ENCODE assay signal across 11 cellular contexts in the genomic region with DNA sequence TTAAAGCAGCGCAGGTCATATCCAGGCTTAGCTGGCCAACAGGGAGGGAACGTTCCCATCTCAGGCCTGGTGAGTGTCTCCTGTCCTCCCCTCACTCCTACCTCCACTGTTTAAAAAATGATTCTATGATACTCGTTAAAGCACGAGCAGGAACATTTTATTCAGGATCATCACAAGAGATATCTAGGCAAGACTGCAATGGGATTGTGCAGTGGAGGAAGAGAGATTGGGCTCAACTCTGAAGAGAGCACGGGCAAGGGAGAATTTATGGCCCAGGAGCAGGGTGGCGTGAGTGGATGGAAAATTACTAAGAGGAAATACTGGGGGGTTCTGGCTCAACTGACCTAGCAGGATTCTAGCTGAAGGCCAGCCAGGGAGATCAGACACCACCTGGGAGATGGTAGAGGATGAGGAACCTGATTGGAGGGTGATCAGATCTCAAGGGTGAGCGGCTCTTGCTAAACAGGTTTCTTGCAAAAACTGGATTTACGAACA. TPM values are rescaled to one million over a fixed set of nuclear protein-coding genes. Genes with fewer than 3 reads are reported as not detected.
A peak's percentile ranks its signal among the peaks of the same experiment; 100 is the strongest.
DNase-seq lines count a peak whose midpoint lies in the region; ATAC-seq and TF ChIP-seq lines count a peak whose summit lies in the region.
"Had no signal": no experiment of that assay in that cellular context is flagged by ENCODE, and none has a peak within 500 bp of the region (broad histone marks: within the 10 kb centered on the region; RNA-seq: fewer than 3 reads in every experiment).

No MANE protein-coding gene starts in this region.

- H3K9ac ChIP-seq in SK-N-SH (no peak overlapping the region), neuronal stem cell (ENCODE audit: low read depth, low read length, poor library complexity) (no peak overlapping the region)
- H3K9ac ChIP-seq: neural progenitor cell had no signal

- no peak overlapping the region for H3K18ac ChIP-seq in neuronal stem cell (ENCODE audit: low read length)

- no peaks in the 10 kb centered on the region for H3K79me1 ChIP-seq in neuronal stem cell (ENCODE audit: low read depth, low read length)

- no peak overlapping the region for H3K23ac ChIP-seq in neuronal stem cell (ENCODE audit: low read depth, low read length, poor library complexity)

- no peaks in the 10 kb centered on the region for H4K20me1 ChIP-seq in SK-N-SH (ENCODE audit: insufficient read depth)

- no peak for DNase-seq in SK-N-SH
- DNase-seq in endothelial cell (ENCODE audit: low spot score): no peak
- no peak for DNase-seq in neuronal stem cell (ENCODE audit: low spot score)
- no peak for DNase-seq in upper lobe of right lung
- no peak for DNase-seq in GM19238 (ENCODE audit: insufficient read length, low spot score)
- no peak for DNase-seq in foreskin melanocyte
- no peak for DNase-seq in NCI-H1048 (lab: John Stamatoyannopoulos, UW)
- DNase-seq: activated CD8-positive, alpha-beta memory T cell treated with anti-CD3 and anti-CD28 coated beads, Interleukin-2, amount 50 U/mL, for 4 hours; NK-92 treated with Interleukin-12 subunit alpha and Interleukin-12 subunit beta, amount 100 ng/mL, for 24 hours had no signal

- H2BK120ac ChIP-seq in neuronal stem cell (ENCODE audit: low read depth, low read length): no peak overlapping the region

- ATAC-seq in SK-N-SH treated with all-trans-retinoic acid at 6 μM for 48 hours (no peak), upper lobe of right lung (no peak)

- no peak overlapping the region for H2BK5ac ChIP-seq in neuronal stem cell (ENCODE audit: low read length)

- POLR2A ChIA-PET in SK-N-SH (lab: Yijun Ruan, JAX): interaction anchor here (1.6 to 1.7 kb wide), 3 partner anchors 13 to 24 kb away, joined by 4 to 9 read pairs (median 8); no protein-coding TSS in a partner anchor

- no peaks in the 10 kb centered on the region for H3K9me3 Mint-ChIP-seq in endothelial cell (ENCODE audit: unreplicated experiment)
- H3K9me3 Mint-ChIP-seq: neural progenitor cell had no signal

- TF ChIP-seq CTCF in SK-N-SH (IDR thresholded peaks at IDR 0.05): no peak
- TF ChIP-seq CTCF in endothelial cell (IDR thresholded peaks at IDR 0.05; ENCODE audit: unreplicated experiment): no peak
- no peak for TF ChIP-seq CTCF in upper lobe of right lung (IDR thresholded peaks at IDR 0.05)

- TF ChIP-seq RAD21 in SK-N-SH (IDR thresholded peaks at IDR 0.05; ENCODE audit: low read length): no peak

- H3K4me1 Mint-ChIP-seq in endothelial cell (ENCODE audit: unreplicated experiment): peaks cover 45% of the 10 kb centered on the region

- H2AFZ ChIP-seq in SK-N-SH (ENCODE audit: low read depth): no peak overlapping the region; the same call in 1 of the 2 replicates
- H2AFZ ChIP-seq in neuronal stem cell (ENCODE audit: low read length): no peak overlapping the region
- H2AFZ ChIP-seq: neural progenitor cell had no signal

- H3K4me3 ChIP-seq in SK-N-SH (ENCODE audit: low read depth in 2 of 2, low read length in 1 of 2) (no peak overlapping the region), neuronal stem cell (ENCODE audit: low read length in 2 of 2) (no peak overlapping the region), upper lobe of right lung (no peak overlapping the region)
- H3K4me3 ChIP-seq: neural progenitor cell had no signal

- peak overlapping the region; percentile 97 for H3K27ac Mint-ChIP-seq in endothelial cell (ENCODE audit: unreplicated experiment)
- H3K27ac Mint-ChIP-seq: neural progenitor cell had no signal

- H3K9me2 ChIP-seq in SK-N-SH: no peaks in the 10 kb centered on the region

- intact Hi-C loops in upper lobe of right lung (cut with DNase I): no loop called here

- H3K4me1 ChIP-seq in SK-N-SH (ENCODE audit: control insufficient read depth in 1 of 2, insufficient read depth in 2 of 2, low read depth in 1 of 2, low read length in 1 of 2): peaks cover 26 to 36% of the 10 kb centered on the region in 2 experiments; a peak in 3 of 4 replicates
- peaks cover 6 to 11% of the 10 kb centered on the region in 2 donors for H3K4me1 ChIP-seq in neuronal stem cell (ENCODE audit: control insufficient read depth in 2 of 2, insufficient read depth in 1 of 2, low read depth in 1 of 2, low read length in 2 of 2)
- H3K4me1 ChIP-seq in upper lobe of right lung: peaks cover 52% of the 10 kb centered on the region
- H3K4me1 ChIP-seq: neural progenitor cell had no signal

- peaks cover 37% of the 10 kb centered on the region for H3F3A ChIP-seq in SK-N-SH (replicated peaks; ENCODE audit: insufficient read depth)

- no peak overlapping the region for H3K4ac ChIP-seq in neuronal stem cell (ENCODE audit: low read length)

- H3K27me3 Mint-ChIP-seq in endothelial cell (ENCODE audit: unreplicated experiment): peaks cover 16% of the 10 kb centered on the region

- H3K14ac ChIP-seq in neuronal stem cell (ENCODE audit: low read length): no peak overlapping the region

- peak overlapping the region; percentile 61 for H2AK5ac ChIP-seq in neuronal stem cell (ENCODE audit: low read depth, low read length)

- CTCF ChIA-PET in SK-N-SH (lab: Yijun Ruan, JAX): interaction anchor here (1.4 to 31.3 kb wide), 5 partner anchors 10 to 117 kb away, joined by 5 to 774 read pairs (median 8); a partner anchor contains a TSS

- TF ChIP-seq EP300 in SK-N-SH (IDR thresholded peaks at IDR 0.05; ENCODE audit: borderline replicate concordance in 1 of 2, low read depth in 1 of 2, low read length in 1 of 2): no peak

- H3K4me2 ChIP-seq in SK-N-SH (peak overlapping the region; percentile 92; the same call in 1 of the 2 replicates), neuronal stem cell (ENCODE audit: insufficient read depth, low read length, poor library complexity, severe bottlenecking) (no peak overlapping the region)
- H3K4me2 ChIP-seq: neural progenitor cell had no signal

- no peak overlapping the region for H4K91ac ChIP-seq in neuronal stem cell (ENCODE audit: low read depth, low read length, poor library complexity)

- H2BK15ac ChIP-seq in neuronal stem cell (ENCODE audit: low read length): no peak overlapping the region

- H4K8ac ChIP-seq in neuronal stem cell (ENCODE audit: low read depth, low read length): no peak overlapping the region

- H3K9me3 ChIP-seq in SK-N-SH (no peaks in the 10 kb centered on the region), neuronal stem cell (replicated peaks in 1 of 2; ENCODE audit: control insufficient read depth in 2 of 2, insufficient read depth in 1 of 2, low read depth in 1 of 2, low read length in 2 of 2) (no peaks in the 10 kb centered on the region), upper lobe of right lung (no peaks in the 10 kb centered on the region)

- WGBS in SK-N-SH (ENCODE audit: low lambda C conversion rate): 97% methylated on average over 8 of the region's 8 CpGs
- no CpG with 5 or more reads among the region's 8 CpGs for WGBS in neuronal stem cell (ENCODE audit: extremely low coverage in 2 of 2, insufficient read length in 2 of 2, insufficient replicate concordance in 1 of 2), 2 donors

- H3K27me3 ChIP-seq in SK-N-SH (ENCODE audit: insufficient read depth): no peaks in the 10 kb centered on the region
- peaks cover 0 to 4% (median 0%) of the 10 kb centered on the region in 3 experiments for H3K27me3 ChIP-seq in neuronal stem cell (ENCODE audit: control insufficient read depth in 3 of 3, insufficient read depth in 3 of 3, low read depth in 1 of 3, low read length in 3 of 3)
- H3K27me3 ChIP-seq in upper lobe of right lung: no peaks in the 10 kb centered on the region
- H3K27me3 ChIP-seq: neural progenitor cell had no signal

- H2BK12ac ChIP-seq in neuronal stem cell (ENCODE audit: low read length): no peak overlapping the region

- H3K79me2 ChIP-seq in SK-N-SH (ENCODE audit: insufficient read depth): no peaks in the 10 kb centered on the region

- H3K4me3 Mint-ChIP-seq in endothelial cell (ENCODE audit: unreplicated experiment): peak overlapping the region; percentile 47
- H3K4me3 Mint-ChIP-seq: neural progenitor cell had no signal

- H3K36me3 ChIP-seq in SK-N-SH (replicated peaks in 1 of 2; ENCODE audit: control insufficient read depth in 1 of 2, insufficient read depth in 2 of 2, low read length in 1 of 2) (no peaks in the 10 kb centered on the region), neuronal stem cell (replicated peaks in 1 of 2; ENCODE audit: control insufficient read depth in 2 of 2, insufficient read depth in 2 of 2, low read length in 2 of 2) (no peaks in the 10 kb centered on the region), upper lobe of right lung (no peaks in the 10 kb centered on the region)
- H3K36me3 ChIP-seq: neural progenitor cell had no signal

- H3K27ac ChIP-seq in SK-N-SH (ENCODE audit: low read depth in 2 of 2, low read length in 1 of 2) (peak overlapping the region in 1 of 2 experiments; percentile 99; a peak in 3 of 4 replicates), neuronal stem cell (replicated peaks; ENCODE audit: low read length) (no peak overlapping the region), upper lobe of right lung (peak overlapping the region; percentile 95)
- H3K27ac ChIP-seq: neural progenitor cell had no signal

- H3K36me3 Mint-ChIP-seq in endothelial cell (ENCODE audit: low read depth, unreplicated experiment): no peaks in the 10 kb centered on the region
- H3K36me3 Mint-ChIP-seq: neural progenitor cell had no signal

TF ChIP-seq in SK-N-SH, 30 proteins besides CTCF, POLR2A, EP300 and RAD21 (continues in another document):
- TF ChIP-seq FOXM1 (IDR thresholded peaks at IDR 0.05; ENCODE audit: low read depth): no peak
- no peak for TF ChIP-seq FOSL2 (IDR thresholded peaks at IDR 0.05; ENCODE audit: borderline replicate concordance, low read depth)
- no peak for TF ChIP-seq GATA2 (CRISPR knock-in tag; IDR thresholded peaks at IDR 0.05)

TF ChIP-seq in SK-N-SH treated with all-trans-retinoic acid at 6 μM for 48 hours, 23 proteins besides CTCF, POLR2A, EP300 and RAD21:
- TF ChIP-seq BACH2 (CRISPR knock-in tag; IDR thresholded peaks at IDR 0.05; ENCODE audit: borderline replicate concordance) (no peak), RARB (CRISPR knock-in tag; IDR thresholded peaks at IDR 0.05) (no peak), ZFP30 (CRISPR knock-in tag; IDR thresholded peaks at IDR 0.05) (no peak), OSR1 (CRISPR knock-in tag; IDR thresholded peaks at IDR 0.05) (no peak), ZFP3 (CRISPR knock-in tag; IDR thresholded peaks at IDR 0.05) (no peak)

RNA-seq across cellular contexts. Expression of a gene that starts 9.0 kb away (rescaled TPM):
- polyA plus RNA-seq in SK-N-SH (2012; rRNA removed): 439 and 824 TPM in 2 replicates
- polyA plus RNA-seq in SK-N-SH (2012; cell fraction: cytosol; rRNA removed): 324 and 487 TPM in 2 replicates
- 369 and 776 TPM in 2 replicates for polyA plus RNA-seq in SK-N-SH (2012; cell fraction: nucleus; rRNA removed)
- total RNA-seq in endothelial cell (ENCODE audit: unreplicated experiment): 581 TPM
- polyA plus RNA-seq in neuronal stem cell (2013, experiment 1 of 2): 217 TPM
- polyA plus RNA-seq in neuronal stem cell (2013, experiment 2 of 2): 205 TPM
- total RNA-seq in upper lobe of right lung: 494 TPM
